8 cellular contexts compared by ENCODE assay signal in genomic region chr16:70653809-70654771, GRCh38. TPM values are rescaled to one million over a fixed set of nuclear protein-coding genes. Genes with fewer than 3 reads are reported as not detected.
DNase-seq lines count a peak whose midpoint lies in the region; ATAC-seq and TF ChIP-seq lines count a peak whose summit lies in the region.

No MANE protein-coding gene starts in this region.

- no peaks in the 10 kb centered on the region for H3K36me3 ChIP-seq in endodermal cell (ENCODE audit: control insufficient read depth, insufficient read depth, low read length)

- no peaks in the 10 kb centered on the region for H3K27me3 Mint-ChIP-seq in endodermal cell (ENCODE audit: insufficient read depth)
- H3K27me3 Mint-ChIP-seq in mesothelial cell of epicardium (ENCODE audit: low read depth): no peaks in the 10 kb centered on the region

- WGBS in endodermal cell (ENCODE audit: insufficient coverage in 1 of 2, insufficient read length in 1 of 2), 2 experiments: 69 to 71% methylated on average over 32 to 35 of the region's 35 CpGs

- H3K9me3 Mint-ChIP-seq in endodermal cell (peaks cover 2% of the 10 kb centered on the region), mesothelial cell of epicardium (no peaks in the 10 kb centered on the region)

- TF ChIP-seq CTCF in endodermal cell (conservative IDR thresholded peaks at IDR 0.05): peak; percentile 94
- TF ChIP-seq CTCF in mesothelial cell of epicardium (IDR thresholded peaks at IDR 0.05; ENCODE audit: unreplicated experiment): peak; percentile 96

- H3K4me1 Mint-ChIP-seq in endodermal cell: peaks cover 8% of the 10 kb centered on the region
- peaks cover 3% of the 10 kb centered on the region for H3K4me1 Mint-ChIP-seq in mesothelial cell of epicardium

- H3K36me3 Mint-ChIP-seq in endodermal cell (ENCODE audit: low read depth) (peaks cover 6% of the 10 kb centered on the region), mesothelial cell of epicardium (no peaks in the 10 kb centered on the region)

- H3K9me3 ChIP-seq in endodermal cell (ENCODE audit: control insufficient read depth, low read length): peaks cover 4% of the 10 kb centered on the region

- ATAC-seq in HG03565 (IDR thresholded peaks at IDR 0.05; ENCODE audit: unreplicated experiment) (peak; percentile 51), GM19467 (IDR thresholded peaks at IDR 0.05; ENCODE audit: unreplicated experiment) (no peak)

- H3K27ac Mint-ChIP-seq in endodermal cell (no peak overlapping the region), mesothelial cell of epicardium (no peak overlapping the region)

- no peak overlapping the region for H3K4me3 ChIP-seq in endodermal cell (ENCODE audit: low read length)

- no peak overlapping the region for H3K27ac ChIP-seq in endodermal cell (ENCODE audit: low read depth, low read length)

- peak; percentile 80 for DNase-seq in DMS53 (lab: John Stamatoyannopoulos, UW)
- DNase-seq in NOMO-1 treated with DMSO at 0.1 percent for 48 hours (lab: John Stamatoyannopoulos, UW; ENCODE audit: unreplicated experiment): peak; percentile 80
- peak; percentile 40 to 82 (median 74) for DNase-seq in activated CD8-positive, alpha-beta memory T cell treated with anti-CD3 and anti-CD28 coated beads for 48 hours (ENCODE audit: low read depth in 2 of 3, low spot score in 2 of 3)
- DNase-seq in endodermal cell: peak; percentile 97
- peak in 1 of 2 experiments; percentile 95 for DNase-seq in mesothelial cell of epicardium (ENCODE audit: low spot score in 2 of 2, unreplicated experiment in 2 of 2)
- peak; percentile 31 to 60 for DNase-seq in stimulated activated CD8-positive, alpha-beta memory T cell treated with anti-CD3 and anti-CD28 coated beads, Interleukin-15, amount 100 ng/mL, for 4 hours (ENCODE audit: low read depth in 2 of 2)

- no peaks in the 10 kb centered on the region for H3K4me1 ChIP-seq in endodermal cell (ENCODE audit: control insufficient read depth, insufficient read depth, low read length)

- H3K9ac ChIP-seq in endodermal cell (ENCODE audit: extremely low read depth, low read length, poor library complexity, severe bottlenecking): no peak overlapping the region

- no peaks in the 10 kb centered on the region for H3K27me3 ChIP-seq in endodermal cell (ENCODE audit: control insufficient read depth, insufficient read depth, low read length, poor library complexity, severe bottlenecking)

- H3K4me3 Mint-ChIP-seq in endodermal cell: no peak overlapping the region
- H3K4me3 Mint-ChIP-seq in mesothelial cell of epicardium: peak overlapping the region; percentile 47

RNA-seq across cellular contexts. Expression of gene IL34, which starts 7.7 kb away (rescaled TPM):
- total RNA-seq in endodermal cell (1 to 10 TPM; 3.0 to 5.6 TPM), mesothelial cell of epicardium (1.3 to 2.1 TPM (median 1.4 TPM) in 3 replicates)
- polyA plus RNA-seq in endodermal cell (2013, experiment 1 of 2): 1.3 TPM
- polyA plus RNA-seq in endodermal cell (2013, experiment 2 of 2): 0.21 TPM

RNA-seq across cellular contexts. Expression of gene MTSS2, which starts 31.8 kb away (rescaled TPM):
- 10 to 100 TPM; 23.4 to 24.0 TPM for total RNA-seq in endodermal cell
- 86.6 TPM for polyA plus RNA-seq in endodermal cell (2013, experiment 1 of 2)
- 67.0 TPM for polyA plus RNA-seq in endodermal cell (2013, experiment 2 of 2)
- 100 to 104 TPM (median 102 TPM) in 3 replicates for total RNA-seq in mesothelial cell of epicardium
